ENCODE assay signal across 1 cellular context in genomic region chr1:39727932-39728317, GRCh38.
TF ChIP-seq lines count a peak whose summit lies in the region.

No MANE protein-coding gene starts in this region.

TF ChIP-seq in GM12878, 131 proteins besides CTCF, POLR2A, EP300 and RAD21:
- TF ChIP-seq ZNF207 (IDR thresholded peaks at IDR 0.05; ENCODE audit: borderline replicate concordance) (no peak), LARP7 (IDR thresholded peaks at IDR 0.05) (no peak), MLLT1 (IDR thresholded peaks at IDR 0.05) (peak; percentile 57; the same call in 1 of the 2 replicates), ZBED1 (IDR thresholded peaks at IDR 0.05; ENCODE audit: borderline replicate concordance) (no peak)
